Comparison of ENCODE assay signal across 8 cellular contexts in genomic region chr16:24670623-24671454, GRCh38. TPM values are rescaled to one million over a fixed set of nuclear protein-coding genes. Genes with fewer than 3 reads are reported as not detected.
DNase-seq lines count a peak whose midpoint lies in the region; ATAC-seq and TF ChIP-seq lines count a peak whose summit lies in the region.

No MANE protein-coding gene starts in this region.

- H3K27ac ChIP-seq in endodermal cell (ENCODE audit: low read depth, low read length) (peak overlapping the region; percentile 89), mesodermal cell (ENCODE audit: low read depth, low read length, severe bottlenecking) (peak overlapping the region; percentile 49)

- H3K27ac Mint-ChIP-seq in activated CD4-positive, alpha-beta T cell treated with anti-CD3 and anti-CD28 coated beads, Interleukin-2, amount 10 ng/mL, durations not matched to agents 24 days and 14 days, result peak overlapping the region; percentile 74
- no peak overlapping the region for H3K27ac Mint-ChIP-seq in endodermal cell

- H3K9ac ChIP-seq in endodermal cell (ENCODE audit: extremely low read depth, low read length, poor library complexity, severe bottlenecking), result no peak overlapping the region

- DNase-seq in activated CD4-positive, alpha-beta T cell treated with anti-CD3 and anti-CD28 coated beads, Interleukin-2, amount 10 ng/mL, durations not matched to agents 24 days and 14 days, result no peak
- DNase-seq in activated CD4-positive, alpha-beta T cell treated with anti-CD3 and anti-CD28 coated beads, Interleukin-2, amount 50 U/mL, for 1 hour, result no peak
- peak; percentile 88 for DNase-seq in NCI-H748 (lab: John Stamatoyannopoulos, UW; ENCODE audit: unreplicated experiment)
- DNase-seq in endodermal cell, result peak; percentile 73
- peak; percentile 52 for DNase-seq in ureter (ENCODE audit: low spot score)
- DNase-seq in HuH-7 (ENCODE audit: low spot score), result no peak

- H3K9me3 ChIP-seq in endodermal cell (ENCODE audit: control insufficient read depth, low read length), result no peaks in the 10 kb centered on the region
- H3K9me3 ChIP-seq in mesodermal cell (ENCODE audit: control insufficient read depth, low read length), result no peaks in the 10 kb centered on the region

- peaks cover 6% of the 10 kb centered on the region for H3K27me3 Mint-ChIP-seq in activated CD4-positive, alpha-beta T cell treated with anti-CD3 and anti-CD28 coated beads, Interleukin-2, amount 10 ng/mL, durations not matched to agents 24 days and 14 days
- H3K27me3 Mint-ChIP-seq in endodermal cell (ENCODE audit: insufficient read depth), result no peaks in the 10 kb centered on the region

- no peak overlapping the region for H3K4me3 ChIP-seq in endodermal cell (ENCODE audit: low read length)
- no peak overlapping the region for H3K4me3 ChIP-seq in mesodermal cell (ENCODE audit: extremely low read depth, insufficient read depth, low read length, poor library complexity, severe bottlenecking)

- H3K27me3 ChIP-seq in endodermal cell (ENCODE audit: control insufficient read depth, insufficient read depth, low read length, poor library complexity, severe bottlenecking), result no peaks in the 10 kb centered on the region

- H3K9me3 Mint-ChIP-seq in activated CD4-positive, alpha-beta T cell treated with anti-CD3 and anti-CD28 coated beads, Interleukin-2, amount 10 ng/mL, durations not matched to agents 24 days and 14 days, result no peaks in the 10 kb centered on the region
- H3K9me3 Mint-ChIP-seq in endodermal cell, result no peaks in the 10 kb centered on the region

- H3K36me3 ChIP-seq in endodermal cell (ENCODE audit: control insufficient read depth, insufficient read depth, low read length), result no peaks in the 10 kb centered on the region
- no peaks in the 10 kb centered on the region for H3K36me3 ChIP-seq in mesodermal cell (ENCODE audit: control insufficient read depth, insufficient read depth, low read length)

- peak overlapping the region; percentile 45 for H3K4me3 Mint-ChIP-seq in activated CD4-positive, alpha-beta T cell treated with anti-CD3 and anti-CD28 coated beads, Interleukin-2, amount 10 ng/mL, durations not matched to agents 24 days and 14 days
- no peak overlapping the region for H3K4me3 Mint-ChIP-seq in endodermal cell

- peaks cover 21% of the 10 kb centered on the region for H3K4me1 Mint-ChIP-seq in activated CD4-positive, alpha-beta T cell treated with anti-CD3 and anti-CD28 coated beads, Interleukin-2, amount 10 ng/mL, durations not matched to agents 24 days and 14 days
- H3K4me1 Mint-ChIP-seq in endodermal cell, result no peaks in the 10 kb centered on the region

- no peaks in the 10 kb centered on the region for H3K36me3 Mint-ChIP-seq in activated CD4-positive, alpha-beta T cell treated with anti-CD3 and anti-CD28 coated beads, Interleukin-2, amount 10 ng/mL, durations not matched to agents 24 days and 14 days (ENCODE audit: low read depth)
- no peaks in the 10 kb centered on the region for H3K36me3 Mint-ChIP-seq in endodermal cell (ENCODE audit: low read depth)

- WGBS in endodermal cell (ENCODE audit: insufficient coverage in 1 of 2, insufficient read length in 1 of 2), 2 experiments, result 63 to 69% methylated on average over 15 to 22 of the region's 22 CpGs
- WGBS in mesodermal cell (ENCODE audit: insufficient coverage in 2 of 2), 2 experiments, result 63 to 64% methylated on average over 17 to 20 of the region's 22 CpGs

- ATAC-seq in HG02852 (IDR thresholded peaks at IDR 0.05; ENCODE audit: unreplicated experiment), result no peak

- TF ChIP-seq CTCF in endodermal cell (conservative IDR thresholded peaks at IDR 0.05), result no peak

- no peaks in the 10 kb centered on the region for H3K4me1 ChIP-seq in endodermal cell (ENCODE audit: control insufficient read depth, insufficient read depth, low read length)
- peaks cover 22% of the 10 kb centered on the region for H3K4me1 ChIP-seq in mesodermal cell (ENCODE audit: control insufficient read depth, insufficient read depth, low read length, poor library complexity, severe bottlenecking)

- intact Hi-C loops in activated CD4-positive, alpha-beta T cell treated with anti-CD3 and anti-CD28 coated beads, Interleukin-2, amount 10 ng/mL, durations not matched to agents 24 days and 14 days (cut with micrococcal nuclease), result loop anchor here (1.0 kb wide), 1 partner anchor 8 kb away; no protein-coding TSS in a partner anchor

RNA-seq across cellular contexts. Expression of gene TNRC6A, which starts 58.6 kb away (rescaled TPM):
- 52.9 and 54.2 TPM in 2 replicates for total RNA-seq in activated CD4-positive, alpha-beta T cell treated with anti-CD3 and anti-CD28 coated beads, Interleukin-2, amount 10 ng/mL, durations not matched to agents 24 days and 14 days
- total RNA-seq in endodermal cell (10 to 100 TPM; 81.5 to 84.7 TPM), ureter (109 TPM)
- 48.8 TPM for polyA plus RNA-seq in endodermal cell (2013, experiment 1 of 2)
- polyA plus RNA-seq in endodermal cell (2013, experiment 2 of 2), result 54.2 TPM
- 41.2 TPM for polyA plus RNA-seq in mesodermal cell (2013, experiment 1 of 2)
- polyA plus RNA-seq in mesodermal cell (2013, experiment 2 of 2), result 33.2 TPM

Comparison
In these comparisons a context has a peak if more than half of its experiments do, and no peak if none do; other contexts are left out.
1. DNase-seq: peak in NCI-H748 (single experiment), endodermal cell (single experiment) and ureter (single experiment); none in activated CD4-positive, alpha-beta T cell treated with anti-CD3 and anti-CD28 coated beads, Interleukin-2, amount 10 ng/mL, durations not matched to agents 24 days and 14 days (single experiment), activated CD4-positive, alpha-beta T cell treated with anti-CD3 and anti-CD28 coated beads, Interleukin-2, amount 50 U/mL, for 1 hour (single experiment) and HuH-7 (single experiment).